28 cellular contexts compared by ENCODE assay signal in the genomic region with DNA sequence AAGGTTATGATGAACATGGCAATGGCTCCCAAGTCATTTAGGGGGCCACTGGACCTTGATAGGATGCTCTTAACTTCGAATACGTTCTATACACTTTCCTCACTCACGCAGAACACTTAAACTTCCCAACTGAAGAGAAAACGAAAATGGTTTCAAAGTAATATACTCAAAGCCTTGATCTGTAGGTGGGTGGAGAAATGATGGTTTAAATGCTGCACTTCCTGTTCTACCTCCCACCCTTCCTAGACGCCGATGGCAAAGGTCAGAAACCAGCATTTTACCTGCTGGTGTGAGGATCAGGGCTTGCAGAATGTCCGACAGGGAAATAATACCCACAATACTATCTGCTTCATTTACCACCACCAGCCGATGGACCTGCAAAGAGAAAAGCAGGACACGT. TPM values are rescaled to one million over a fixed set of nuclear protein-coding genes. Genes with fewer than 3 reads are reported as not detected.
A peak's percentile ranks its signal among the peaks of the same experiment; 100 is the strongest.
DNase-seq lines count a peak whose midpoint lies in the region; ATAC-seq and TF ChIP-seq lines count a peak whose summit lies in the region.
"Had no signal": no experiment of that assay in that cellular context is flagged by ENCODE, and none has a peak within 500 bp of the region (broad histone marks: within the 10 kb centered on the region; RNA-seq: fewer than 3 reads in every experiment).

No MANE protein-coding gene starts in this region.

- no peak overlapping the region for H3K4me3 ChIP-seq in ovary
- H3K4me3 ChIP-seq: ascending aorta, colonic mucosa, gastrocnemius medialis, GM23338, lower lobe of right lung, suprapubic skin, upper lobe of left lung had no signal

- peaks cover 12% of the 10 kb centered on the region for H3K36me3 Mint-ChIP-seq in activated CD4-positive, alpha-beta T cell treated with anti-CD3 and anti-CD28 coated beads, Interleukin-2, amount 10 ng/mL, durations not matched to agents 24 days and 14 days (ENCODE audit: low read depth)
- peaks cover 84% of the 10 kb centered on the region for H3K36me3 Mint-ChIP-seq in CD4-positive, alpha-beta T cell (ENCODE audit: low read depth)
- H3K36me3 Mint-ChIP-seq in activated T-helper 1 cell treated with anti-CD3 and anti-CD28 coated beads, Interleukin-12 subunit alpha, Interleukin-12 subunit beta, Interleukin-2, Interleukin-4 antibody, amounts not matched to agents 30 ng/mL and 10 ng/mL and 1 ng/mL, durations not matched to agents 14 hours and 24 hours and 36 hours (ENCODE audit: low read depth) = peaks cover 8% of the 10 kb centered on the region
- H3K36me3 Mint-ChIP-seq in naive thymus-derived CD8-positive, alpha-beta T cell = peaks cover 0 to 85% (median 24%) of the 10 kb centered on the region in 3 donors

- POLR2A ChIA-PET in CD4-positive, alpha-beta T cell (lab: Charles Lee) = interaction anchor here (1.2 kb wide), 1 partner anchor 40 kb away, joined by 5 read pairs; a partner anchor contains a TSS
- POLR2A ChIA-PET in naive thymus-derived CD8-positive, alpha-beta T cell (lab: Charles Lee) = no interaction called here

- ATAC-seq in CD4-positive, alpha-beta T cell (ENCODE audit: poor library complexity) = peak; percentile 26
- peak in 1 of 2 donors; percentile 49 for ATAC-seq in naive thymus-derived CD8-positive, alpha-beta T cell
- ATAC-seq in GM18909 (IDR thresholded peaks at IDR 0.05; ENCODE audit: poor library complexity, unreplicated experiment) = no peak
- ATAC-seq: gastrocnemius medialis, GM23338, lower lobe of right lung, natural killer cell, SK-N-SH treated with all-trans-retinoic acid at 6 μM for 48 hours had no signal

- DNase-seq in activated CD4-positive, alpha-beta T cell treated with anti-CD3 and anti-CD28 coated beads, Interleukin-2, amount 10 ng/mL, durations not matched to agents 24 days and 14 days = no peak
- no peak for DNase-seq in activated CD4-positive, alpha-beta T cell treated with anti-CD3 and anti-CD28 coated beads for 4 hours
- DNase-seq in CD4-positive, alpha-beta T cell = no peak
- no peak for DNase-seq in activated T-helper 1 cell treated with anti-CD3 and anti-CD28 coated beads, Interleukin-12 subunit alpha, Interleukin-12 subunit beta, Interleukin-2, Interleukin-4 antibody, amounts not matched to agents 30 ng/mL and 10 ng/mL and 1 ng/mL, durations not matched to agents 14 hours and 24 hours and 36 hours (ENCODE audit: low spot score)
- no peak for DNase-seq in naive thymus-derived CD8-positive, alpha-beta T cell
- DNase-seq in ovary (no peak), posterior vena cava (ENCODE audit: low spot score) (no peak)
- DNase-seq: activated CD4-positive, alpha-beta T cell treated with anti-CD3 and anti-CD28 coated beads for 48 hours; colonic mucosa; effector CD4-positive, alpha-beta T cell; gastrocnemius medialis; Kasumi-1; lower lobe of right lung; midbrain; natural killer cell; NCI-H1436; NCI-H2081; NCI-H526 treated with DMSO at 0.1 percent for 48 hours; occipital lobe; Right ventricle myocardium superior; stimulated activated CD4-positive, alpha-beta T cell treated with anti-CD3 and anti-CD28 coated beads, Interleukin-4, amount 100 ng/mL, for 4 hours; upper lobe of left lung had no signal

- no peaks in the 10 kb centered on the region for H3K27me3 ChIP-seq in CD4-positive, alpha-beta T cell (ENCODE audit: control insufficient read depth, insufficient read depth, low read length)
- H3K27me3 ChIP-seq in ovary = no peaks in the 10 kb centered on the region
- H3K27me3 ChIP-seq: ascending aorta, colonic mucosa, gastrocnemius medialis, suprapubic skin, upper lobe of left lung had no signal

- H3K9me3 ChIP-seq in CD4-positive, alpha-beta T cell (ENCODE audit: control insufficient read depth, low read length) = no peaks in the 10 kb centered on the region
- no peaks in the 10 kb centered on the region for H3K9me3 ChIP-seq in ovary
- H3K9me3 ChIP-seq: ascending aorta, colonic mucosa, gastrocnemius medialis, lower lobe of right lung, suprapubic skin, upper lobe of left lung had no signal

- H3K9me3 Mint-ChIP-seq in activated CD4-positive, alpha-beta T cell treated with anti-CD3 and anti-CD28 coated beads, Interleukin-2, amount 10 ng/mL, durations not matched to agents 24 days and 14 days = no peaks in the 10 kb centered on the region
- no peaks in the 10 kb centered on the region for H3K9me3 Mint-ChIP-seq in CD4-positive, alpha-beta T cell
- H3K9me3 Mint-ChIP-seq in activated T-helper 1 cell treated with anti-CD3 and anti-CD28 coated beads, Interleukin-12 subunit alpha, Interleukin-12 subunit beta, Interleukin-2, Interleukin-4 antibody, amounts not matched to agents 30 ng/mL and 10 ng/mL and 1 ng/mL, durations not matched to agents 14 hours and 24 hours and 36 hours = no peaks in the 10 kb centered on the region
- no peaks in the 10 kb centered on the region for H3K9me3 Mint-ChIP-seq in naive thymus-derived CD8-positive, alpha-beta T cell
- H3K9me3 Mint-ChIP-seq: GM23338, natural killer cell had no signal

- TF ChIP-seq EP300 in ovary (IDR thresholded peaks at IDR 0.05) = no peak

- TF ChIP-seq CTCF in CD4-positive, alpha-beta T cell (IDR thresholded peaks at IDR 0.05) = no peak
- no peak for TF ChIP-seq CTCF in ovary (IDR thresholded peaks at IDR 0.05)

- H3K4me1 Mint-ChIP-seq in activated CD4-positive, alpha-beta T cell treated with anti-CD3 and anti-CD28 coated beads, Interleukin-2, amount 10 ng/mL, durations not matched to agents 24 days and 14 days = peaks cover 14% of the 10 kb centered on the region
- H3K4me1 Mint-ChIP-seq in CD4-positive, alpha-beta T cell (ENCODE audit: low read depth) = peaks cover 7% of the 10 kb centered on the region
- peaks cover 13% of the 10 kb centered on the region for H3K4me1 Mint-ChIP-seq in activated T-helper 1 cell treated with anti-CD3 and anti-CD28 coated beads, Interleukin-12 subunit alpha, Interleukin-12 subunit beta, Interleukin-2, Interleukin-4 antibody, amounts not matched to agents 30 ng/mL and 10 ng/mL and 1 ng/mL, durations not matched to agents 14 hours and 24 hours and 36 hours (ENCODE audit: low read depth)
- peaks cover 0 to 15% (median 11%) of the 10 kb centered on the region in 4 donors for H3K4me1 Mint-ChIP-seq in naive thymus-derived CD8-positive, alpha-beta T cell
- H3K4me1 Mint-ChIP-seq: GM23338, natural killer cell had no signal

- H3K27ac ChIP-seq in CD4-positive, alpha-beta T cell (ENCODE audit: low read depth, low read length) = no peak overlapping the region
- H3K27ac ChIP-seq in ovary = no peak overlapping the region
- H3K27ac ChIP-seq: ascending aorta, C4-2B, colonic mucosa, gastrocnemius medialis, lower lobe of right lung, suprapubic skin, upper lobe of left lung had no signal

- no peak overlapping the region for H3K4me3 Mint-ChIP-seq in activated CD4-positive, alpha-beta T cell treated with anti-CD3 and anti-CD28 coated beads, Interleukin-2, amount 10 ng/mL, durations not matched to agents 24 days and 14 days
- H3K4me3 Mint-ChIP-seq in CD4-positive, alpha-beta T cell = peak overlapping the region; percentile 45
- H3K4me3 Mint-ChIP-seq in activated T-helper 1 cell treated with anti-CD3 and anti-CD28 coated beads, Interleukin-12 subunit alpha, Interleukin-12 subunit beta, Interleukin-2, Interleukin-4 antibody, amounts not matched to agents 30 ng/mL and 10 ng/mL and 1 ng/mL, durations not matched to agents 14 hours and 24 hours and 36 hours = no peak overlapping the region
- H3K4me3 Mint-ChIP-seq in naive thymus-derived CD8-positive, alpha-beta T cell = peak overlapping the region in 6 of 10 donors; percentile 0 to 49 (median 16)
- H3K4me3 Mint-ChIP-seq: GM23338, natural killer cell had no signal

- intact Hi-C loops in activated CD4-positive, alpha-beta T cell treated with anti-CD3 and anti-CD28 coated beads, Interleukin-2, amount 10 ng/mL, durations not matched to agents 24 days and 14 days (cut with micrococcal nuclease) = no loop called here
- intact Hi-C loops in CD4-positive, alpha-beta T cell (cut with DNase I, micrococcal nuclease) = no loop called here
- intact Hi-C loops in activated T-helper 1 cell treated with anti-CD3 and anti-CD28 coated beads, Interleukin-12 subunit alpha, Interleukin-12 subunit beta, Interleukin-2, Interleukin-4 antibody, amounts not matched to agents 30 ng/mL and 10 ng/mL and 1 ng/mL, durations not matched to agents 14 hours and 24 hours and 36 hours (cut with micrococcal nuclease) = no loop called here
- intact Hi-C loops in ovary (cut with DNase I) = no loop called here
- intact Hi-C loops in posterior vena cava (cut with DNase I) = no loop called here

- peak overlapping the region; percentile 29 for H3K27ac Mint-ChIP-seq in activated CD4-positive, alpha-beta T cell treated with anti-CD3 and anti-CD28 coated beads, Interleukin-2, amount 10 ng/mL, durations not matched to agents 24 days and 14 days
- peak overlapping the region; percentile 78 for H3K27ac Mint-ChIP-seq in CD4-positive, alpha-beta T cell
- H3K27ac Mint-ChIP-seq in activated T-helper 1 cell treated with anti-CD3 and anti-CD28 coated beads, Interleukin-12 subunit alpha, Interleukin-12 subunit beta, Interleukin-2, Interleukin-4 antibody, amounts not matched to agents 30 ng/mL and 10 ng/mL and 1 ng/mL, durations not matched to agents 14 hours and 24 hours and 36 hours = peak overlapping the region; percentile 21
- H3K27ac Mint-ChIP-seq in naive thymus-derived CD8-positive, alpha-beta T cell = peak overlapping the region; percentile 41 to 92 (median 75)
- H3K27ac Mint-ChIP-seq: GM23338, natural killer cell had no signal

- no peak for TF ChIP-seq POLR2A in ovary (IDR thresholded peaks at IDR 0.05)

- CTCF ChIA-PET in CD4-positive, alpha-beta T cell (lab: Charles Lee) = no interaction called here

- no peaks in the 10 kb centered on the region for H3K4me1 ChIP-seq in ovary (ENCODE audit: insufficient read depth)
- H3K4me1 ChIP-seq: ascending aorta, colonic mucosa, gastrocnemius medialis, lower lobe of right lung, suprapubic skin, upper lobe of left lung had no signal

- H3K27me3 Mint-ChIP-seq in activated CD4-positive, alpha-beta T cell treated with anti-CD3 and anti-CD28 coated beads, Interleukin-2, amount 10 ng/mL, durations not matched to agents 24 days and 14 days = no peaks in the 10 kb centered on the region
- no peaks in the 10 kb centered on the region for H3K27me3 Mint-ChIP-seq in CD4-positive, alpha-beta T cell
- no peaks in the 10 kb centered on the region for H3K27me3 Mint-ChIP-seq in activated T-helper 1 cell treated with anti-CD3 and anti-CD28 coated beads, Interleukin-12 subunit alpha, Interleukin-12 subunit beta, Interleukin-2, Interleukin-4 antibody, amounts not matched to agents 30 ng/mL and 10 ng/mL and 1 ng/mL, durations not matched to agents 14 hours and 24 hours and 36 hours (ENCODE audit: insufficient read depth)
- H3K27me3 Mint-ChIP-seq in naive thymus-derived CD8-positive, alpha-beta T cell = no peaks in the 10 kb centered on the region

- H3K36me3 ChIP-seq in ovary = no peaks in the 10 kb centered on the region

- WGBS in ovary, 3 donors = 94 to 98% (median 95%) methylated on average over 9 of the region's 9 CpGs

RNA-seq across cellular contexts. Expression of a gene that starts 40.5 kb away (rescaled TPM):
- total RNA-seq in activated CD4-positive, alpha-beta T cell treated with anti-CD3 and anti-CD28 coated beads, Interleukin-2, amount 10 ng/mL, durations not matched to agents 24 days and 14 days = 55.4 and 62.5 TPM in 2 replicates
- total RNA-seq in CD4-positive, alpha-beta T cell = 10 to 100 TPM; 40.3 to 42.6 TPM
- total RNA-seq in activated T-helper 1 cell treated with anti-CD3 and anti-CD28 coated beads, Interleukin-12 subunit alpha, Interleukin-12 subunit beta, Interleukin-2, Interleukin-4 antibody, amounts not matched to agents 30 ng/mL and 10 ng/mL and 1 ng/mL, durations not matched to agents 14 hours and 24 hours and 36 hours = 62.5 and 65.5 TPM in 2 replicates
- 10 to 100 TPM; 31.2 to 33.7 TPM for total RNA-seq in naive thymus-derived CD8-positive, alpha-beta T cell
- polyA plus RNA-seq in naive thymus-derived CD8-positive, alpha-beta T cell = 10 to 100 TPM; 43.7 to 48.8 (median 48.6) TPM
- total RNA-seq in ovary (100 to 1,000 TPM in 1 of 7 donors, 10 to 100 TPM in 6; 85.1 to 106 (median 91.8) TPM), posterior vena cava (100 to 1,000 TPM; 119 to 138 TPM)
- polyA plus RNA-seq in ovary = 100 to 1,000 TPM in 1 of 2 donors, 10 to 100 TPM in 1; 77.6 to 167 TPM

Comparison
In these comparisons a context has a peak if more than half of its experiments do, and no peak if none do; other contexts are left out.
1. H3K27ac Mint-ChIP-seq: peak in every context shown above with its lines; median percentile 78 in CD4-positive, alpha-beta T cell; 75 in naive thymus-derived CD8-positive, alpha-beta T cell; 29 in activated CD4-positive, alpha-beta T cell treated with anti-CD3 and anti-CD28 coated beads, Interleukin-2, amount 10 ng/mL, durations not matched to agents 24 days and 14 days; 21 in activated T-helper 1 cell treated with anti-CD3 and anti-CD28 coated beads, Interleukin-12 subunit alpha, Interleukin-12 subunit beta, Interleukin-2, Interleukin-4 antibody, amounts not matched to agents 30 ng/mL and 10 ng/mL and 1 ng/mL, durations not matched to agents 14 hours and 24 hours and 36 hours.
2. H3K4me3 Mint-ChIP-seq: peak in CD4-positive, alpha-beta T cell (single experiment) and naive thymus-derived CD8-positive, alpha-beta T cell (6 of 10); none in activated CD4-positive, alpha-beta T cell treated with anti-CD3 and anti-CD28 coated beads, Interleukin-2, amount 10 ng/mL, durations not matched to agents 24 days and 14 days (single experiment) and activated T-helper 1 cell treated with anti-CD3 and anti-CD28 coated beads, Interleukin-12 subunit alpha, Interleukin-12 subunit beta, Interleukin-2, Interleukin-4 antibody, amounts not matched to agents 30 ng/mL and 10 ng/mL and 1 ng/mL, durations not matched to agents 14 hours and 24 hours and 36 hours (single experiment).